8 cellular contexts compared by ENCODE assay signal in genomic region chr17:17684901-17685774, GRCh38. TPM values are rescaled to one million over a fixed set of nuclear protein-coding genes. Genes with fewer than 3 reads are reported as not detected.
A peak's percentile ranks its signal among the peaks of the same experiment; 100 is the strongest.
DNase-seq lines count a peak whose midpoint lies in the region; ATAC-seq and TF ChIP-seq lines count a peak whose summit lies in the region.

No MANE protein-coding gene starts in this region.

- DNase-seq in G401 (ENCODE audit: low spot score) (peak; percentile 47), SJSA1 (ENCODE audit: low read depth in 1 of 2, low spot score in 2 of 2) (no peak), fibroblast of villous mesenchyme (ENCODE audit: low read depth) (peak; percentile 49), ascending aorta (ENCODE audit: low spot score in 2 of 2) (no peak), WERI-Rb-1 (no peak), HuH-7.5 (ENCODE audit: low spot score) (no peak)

- H3K27ac ChIP-seq in SJSA1, result peak overlapping the region; percentile 65
- peak overlapping the region; percentile 36 for H3K27ac ChIP-seq in skeletal muscle tissue (ENCODE audit: low read depth, low read length)
- no peak overlapping the region for H3K27ac ChIP-seq in ascending aorta
- no peak overlapping the region for H3K27ac ChIP-seq in WERI-Rb-1

- TF ChIP-seq CTCF in fibroblast of villous mesenchyme (IDR thresholded peaks at IDR 0.05; ENCODE audit: insufficient read depth, low read depth, low read length) (no peak), ascending aorta (IDR thresholded peaks at IDR 0.05) (no peak), WERI-Rb-1 (IDR thresholded peaks at IDR 0.05; ENCODE audit: low read depth, low read length) (no peak)

- in situ Hi-C loops in G401 (cut with HindIII; ENCODE audit: low sequenced_read_pairs), result no loop called here

- H3K4me3 ChIP-seq in SJSA1 (no peak overlapping the region), fibroblast of villous mesenchyme (ENCODE audit: low read depth, low read length) (no peak overlapping the region), skeletal muscle tissue (ENCODE audit: low read length in 3 of 3) (peak overlapping the region in 2 of 3 donors; percentile 34 to 41), ascending aorta (no peak overlapping the region), WERI-Rb-1 (ENCODE audit: low read depth, low read length) (no peak overlapping the region)

- H3K27me3 ChIP-seq in SJSA1 (replicated peaks) (no peaks in the 10 kb centered on the region), skeletal muscle tissue (ENCODE audit: control insufficient read depth in 3 of 3, insufficient read depth in 3 of 3, low read length in 3 of 3) (no peaks in the 10 kb centered on the region), ascending aorta (no peaks in the 10 kb centered on the region), WERI-Rb-1 (ENCODE audit: insufficient read depth, low read depth, severe bottlenecking) (no peaks in the 10 kb centered on the region)

- peak overlapping the region in 1 of 3 donors; percentile 50 for H3K9ac ChIP-seq in skeletal muscle tissue (ENCODE audit: low read depth in 1 of 3, low read length in 3 of 3)

- H3K9me3 ChIP-seq in SJSA1 (replicated peaks) (no peaks in the 10 kb centered on the region), skeletal muscle tissue (ENCODE audit: control insufficient read depth in 3 of 3, low read length in 3 of 3) (no peaks in the 10 kb centered on the region), ascending aorta (no peaks in the 10 kb centered on the region), WERI-Rb-1 (ENCODE audit: severe bottlenecking) (no peaks in the 10 kb centered on the region)

- intact Hi-C loops in ascending aorta (cut with DNase I), result loop anchor here (5.0 kb wide), 2 partner anchors 192 to 287 kb away; partner anchors contain the start of genes DRC3 and TOM1L2

- H3K4me1 ChIP-seq in SJSA1 (replicated peaks) (peaks cover 73% of the 10 kb centered on the region), skeletal muscle tissue (ENCODE audit: control insufficient read depth in 3 of 3, insufficient read depth in 3 of 3, low read length in 3 of 3) (peaks cover 27 to 35% (median 28%) of the 10 kb centered on the region in 3 donors), ascending aorta (peaks cover 0 to 24% of the 10 kb centered on the region in 2 donors)

- H3K36me3 ChIP-seq in SJSA1 (peaks cover 36% of the 10 kb centered on the region), skeletal muscle tissue (ENCODE audit: control insufficient read depth in 3 of 3, insufficient read depth in 3 of 3, low read length in 3 of 3) (no peaks in the 10 kb centered on the region), ascending aorta (no peaks in the 10 kb centered on the region), WERI-Rb-1 (peaks cover 39% of the 10 kb centered on the region)

- no peak for ATAC-seq in HG03354 (IDR thresholded peaks at IDR 0.05; ENCODE audit: poor library complexity, severe bottlenecking, unreplicated experiment)

RNA-seq across cellular contexts. Expression of gene RAI1, which starts 3.9 kb away (rescaled TPM):
- 12.0 and 13.8 TPM in 2 replicates for total RNA-seq in G401 (2014; rRNA removed; shearing (Covaris generic))
- 7.6 and 12.7 TPM in 2 replicates for total RNA-seq in SJSA1 (2014; rRNA removed; shearing (Covaris generic))
- 16.0 and 24.2 TPM in 2 replicates for total RNA-seq in fibroblast of villous mesenchyme
- total RNA-seq in skeletal muscle tissue, result 3.1 TPM
- total RNA-seq in ascending aorta, result 24.7 TPM

Comparison
In these comparisons a context has a peak if more than half of its experiments do, and no peak if none do; other contexts are left out.
1. DNase-seq: peak in G401 (single experiment) and fibroblast of villous mesenchyme (single experiment); none in SJSA1 (0 of 2), ascending aorta (0 of 2), WERI-Rb-1 (single experiment) and HuH-7.5 (single experiment).
2. H3K27ac ChIP-seq: peak in SJSA1 (single experiment) and skeletal muscle tissue (single experiment); none in ascending aorta (0 of 2) and WERI-Rb-1 (single experiment).
3. H3K4me3 ChIP-seq: peak in skeletal muscle tissue (2 of 3); none in SJSA1 (single experiment), fibroblast of villous mesenchyme (single experiment), ascending aorta (0 of 2) and WERI-Rb-1 (single experiment).